ENCODE assay signal across 1 cellular context in genomic region chr1:100353988-100354387, GRCh38.
TF ChIP-seq lines count a peak whose summit lies in the region.

No MANE protein-coding gene starts in this region.

TF ChIP-seq in HepG2, 621 proteins besides CTCF, POLR2A, EP300 and RAD21 (continued from another document):
- TF ChIP-seq PATZ1 (CRISPR knock-in tag; IDR thresholded peaks at IDR 0.05) (no peak), SAP130 (CRISPR knock-in tag; IDR thresholded peaks at IDR 0.05; ENCODE audit: low read depth) (peak; percentile 75), ZNF383 (CRISPR knock-in tag; IDR thresholded peaks at IDR 0.05; ENCODE audit: borderline replicate concordance) (no peak), TEAD3 (CRISPR knock-in tag; optimal IDR thresholded peaks at IDR 0.05; ENCODE audit: borderline replicate concordance) (peak; percentile 93)
